8 cellular contexts compared by ENCODE assay signal in the genomic region with DNA sequence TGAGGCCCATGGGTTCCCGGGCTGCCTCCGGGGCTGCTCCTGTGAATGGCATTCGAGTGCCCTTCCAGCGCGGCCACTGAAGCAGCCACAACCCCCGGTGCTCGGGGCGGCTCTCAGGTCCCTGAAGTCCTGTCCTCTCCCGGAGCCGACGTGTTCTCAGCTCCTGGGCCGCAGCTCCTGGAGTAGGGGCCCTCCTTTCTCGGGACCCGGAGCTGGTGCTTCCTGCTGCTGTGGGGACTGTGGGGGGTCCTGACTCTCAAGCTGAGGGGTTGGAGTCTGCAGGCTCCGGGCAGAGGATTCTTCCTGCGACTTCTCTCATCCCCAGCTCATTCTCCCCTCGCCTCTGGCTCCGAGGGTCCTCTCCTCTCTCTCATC. TPM values are rescaled to one million over a fixed set of nuclear protein-coding genes. Genes with fewer than 3 reads are reported as not detected.
DNase-seq lines count a peak whose midpoint lies in the region; ATAC-seq and TF ChIP-seq lines count a peak whose summit lies in the region.
"Not testable (repeated sequence)": the region's sequence is repeated elsewhere in the genome, so short reads cannot be mapped to it uniquely, and the experiment has no call there.

No MANE protein-coding gene starts in this region.

- H2AFZ ChIP-seq in PC-9: peak overlapping the region; percentile 79; the same call in 1 of the 2 replicates

- H3K4me2 ChIP-seq in PC-9: peak overlapping the region; percentile 77

- H3K4me1 ChIP-seq in PC-9 (replicated peaks; ENCODE audit: insufficient read depth) (peaks cover 19% of the 10 kb centered on the region), right atrium auricular region (peaks cover 0 to 51% of the 10 kb centered on the region in 2 donors), muscle layer of duodenum (ENCODE audit: control insufficient read depth in 1 of 2, insufficient read depth in 2 of 2, low read length in 2 of 2) (peaks cover 0 to 38% of the 10 kb centered on the region in 2 donors)
- H3K4me1 ChIP-seq in aorta (ENCODE audit: control insufficient read depth in 1 of 2, insufficient read depth in 2 of 2, low read length in 2 of 2): not testable (repeated sequence)

- ATAC-seq in aorta (ENCODE audit: low FRiP score): not testable (repeated sequence)

- H3F3A ChIP-seq in PC-9 (ENCODE audit: insufficient read depth, low read depth): peaks cover 17% of the 10 kb centered on the region; the same call in 1 of the 2 replicates

- DNase-seq in GM12864 (ENCODE audit: low read depth); PC-9; activated T-helper 1 cell treated with anti-CD3 and anti-CD28 coated beads, Interleukin-12 subunit alpha, Interleukin-12 subunit beta, Interleukin-2, Interleukin-4 antibody, amounts not matched to agents 30 ng/mL and 10 ng/mL and 1 ng/mL, durations not matched to agents 14 hours and 24 hours and 36 hours (ENCODE audit: low spot score); coronary artery (ENCODE audit: low spot score); right atrium auricular region (ENCODE audit: low spot score); skeletal muscle cell (ENCODE audit: low read depth); aorta: not testable (repeated sequence)

- not testable (repeated sequence) for H3K9me3 ChIP-seq in PC-9 (ENCODE audit: insufficient read depth, low read depth); right atrium auricular region; muscle layer of duodenum (ENCODE audit: control insufficient read depth in 1 of 2, low read length in 2 of 2); aorta (ENCODE audit: control insufficient read depth, low read length)

- peak overlapping the region; percentile 45 for H3K27ac Mint-ChIP-seq in activated T-helper 1 cell treated with anti-CD3 and anti-CD28 coated beads, Interleukin-12 subunit alpha, Interleukin-12 subunit beta, Interleukin-2, Interleukin-4 antibody, amounts not matched to agents 30 ng/mL and 10 ng/mL and 1 ng/mL, durations not matched to agents 14 hours and 24 hours and 36 hours

- H3K36me3 ChIP-seq in PC-9 (ENCODE audit: low read depth); right atrium auricular region; muscle layer of duodenum (ENCODE audit: control insufficient read depth in 1 of 2, insufficient read depth in 2 of 2, low read length in 2 of 2); aorta (ENCODE audit: control insufficient read depth in 1 of 2, insufficient read depth in 2 of 2, low read length in 1 of 2): not testable (repeated sequence)

- not testable (repeated sequence) for H3K27me3 Mint-ChIP-seq in activated T-helper 1 cell treated with anti-CD3 and anti-CD28 coated beads, Interleukin-12 subunit alpha, Interleukin-12 subunit beta, Interleukin-2, Interleukin-4 antibody, amounts not matched to agents 30 ng/mL and 10 ng/mL and 1 ng/mL, durations not matched to agents 14 hours and 24 hours and 36 hours (ENCODE audit: insufficient read depth)

- H3K4me3 ChIP-seq in GM12864 (ENCODE audit: low read depth, low read length) (peak overlapping the region; percentile 59), PC-9 (peak overlapping the region; percentile 57), coronary artery (peak overlapping the region; percentile 94), right atrium auricular region (peak overlapping the region; percentile 53 to 75), muscle layer of duodenum (ENCODE audit: low read depth in 1 of 2, low read length in 2 of 2) (peak overlapping the region; percentile 59 to 75), skeletal muscle cell (ENCODE audit: low read depth, low read length) (peak overlapping the region; percentile 77), aorta (ENCODE audit: low read length in 2 of 2) (peak overlapping the region; percentile 0 to 18)

- 4 to 5% methylated on average over 18 of the region's 18 CpGs for WGBS in aorta, 2 donors

- H3K4me1 Mint-ChIP-seq in activated T-helper 1 cell treated with anti-CD3 and anti-CD28 coated beads, Interleukin-12 subunit alpha, Interleukin-12 subunit beta, Interleukin-2, Interleukin-4 antibody, amounts not matched to agents 30 ng/mL and 10 ng/mL and 1 ng/mL, durations not matched to agents 14 hours and 24 hours and 36 hours (ENCODE audit: low read depth): peaks cover 54% of the 10 kb centered on the region

- CTCF ChIA-PET in PC-9 (lab: Charles Lee): not testable (repeated sequence)

- 0 out of 2 replicates have a peak, but pooled peaks cover 15% of the 10 kb centered on the region for H3K27me3 ChIP-seq in PC-9 (ENCODE audit: insufficient read depth, low read depth)
- not testable (repeated sequence) for H3K27me3 ChIP-seq in right atrium auricular region; muscle layer of duodenum (ENCODE audit: low read depth, low read length); aorta (ENCODE audit: control insufficient read depth in 1 of 2, insufficient read depth in 2 of 2, low read length in 1 of 2)

- not testable (repeated sequence) for H3K9me3 Mint-ChIP-seq in activated T-helper 1 cell treated with anti-CD3 and anti-CD28 coated beads, Interleukin-12 subunit alpha, Interleukin-12 subunit beta, Interleukin-2, Interleukin-4 antibody, amounts not matched to agents 30 ng/mL and 10 ng/mL and 1 ng/mL, durations not matched to agents 14 hours and 24 hours and 36 hours

- intact Hi-C loops in PC-9 (cut with micrococcal nuclease; ENCODE audit: unreplicated experiment): not testable (repeated sequence)
- intact Hi-C loops in activated T-helper 1 cell treated with anti-CD3 and anti-CD28 coated beads, Interleukin-12 subunit alpha, Interleukin-12 subunit beta, Interleukin-2, Interleukin-4 antibody, amounts not matched to agents 30 ng/mL and 10 ng/mL and 1 ng/mL, durations not matched to agents 14 hours and 24 hours and 36 hours (cut with micrococcal nuclease): loop anchor here (2.0 to 10.0 kb wide), 3 partner anchors 47 to 191 kb away; partner anchors contain the start of genes HLA-B and NCR3
- intact Hi-C loops in aorta (cut with DNase I): loop anchor here in 1 of 2 donors (10.0 kb wide), 1 partner anchor 1801 kb away; the partner anchor contains the start of genes HSD17B8, RING1, RXRB and SLC39A7

- 0 out of 2 replicates have a peak, but pooled peaks cover 18% of the 10 kb centered on the region for H3K79me2 ChIP-seq in PC-9 (ENCODE audit: low read depth)

- TF ChIP-seq CTCF in GM12864 (IDR thresholded peaks at IDR 0.05; ENCODE audit: low read depth, low read length, missing control alignments); PC-9 (conservative IDR thresholded peaks at IDR 0.05); coronary artery (IDR thresholded peaks at IDR 0.05); right atrium auricular region (IDR thresholded peaks at IDR 0.05): not testable (repeated sequence)

- BruUV-seq in PC-9 (replicated peaks; lab: Mats Ljungman, UMichigan): not testable (repeated sequence)

- not testable (repeated sequence) for H3K9me2 ChIP-seq in PC-9 (ENCODE audit: insufficient read depth)

- H3K36me3 Mint-ChIP-seq in activated T-helper 1 cell treated with anti-CD3 and anti-CD28 coated beads, Interleukin-12 subunit alpha, Interleukin-12 subunit beta, Interleukin-2, Interleukin-4 antibody, amounts not matched to agents 30 ng/mL and 10 ng/mL and 1 ng/mL, durations not matched to agents 14 hours and 24 hours and 36 hours (ENCODE audit: low read depth): not testable (repeated sequence)

- POLR2A ChIA-PET in PC-9 (lab: Charles Lee; ENCODE audit: unreplicated experiment): not testable (repeated sequence)

- H3K4me3 Mint-ChIP-seq in activated T-helper 1 cell treated with anti-CD3 and anti-CD28 coated beads, Interleukin-12 subunit alpha, Interleukin-12 subunit beta, Interleukin-2, Interleukin-4 antibody, amounts not matched to agents 30 ng/mL and 10 ng/mL and 1 ng/mL, durations not matched to agents 14 hours and 24 hours and 36 hours: peak overlapping the region; percentile 84

- not testable (repeated sequence) for H4K20me1 ChIP-seq in PC-9 (ENCODE audit: insufficient read depth)

- not testable (repeated sequence) for H3K27ac ChIP-seq in PC-9
- H3K27ac ChIP-seq in coronary artery (peak overlapping the region; percentile 99), right atrium auricular region (peak overlapping the region; percentile 99), muscle layer of duodenum (ENCODE audit: low read length) (peak overlapping the region; percentile 60), aorta (ENCODE audit: low read depth in 1 of 2, low read length in 2 of 2) (peak overlapping the region in 1 of 2 donors; percentile 11)

RNA-seq across cellular contexts. Expression of gene MICA, which starts 0.6 kb away (rescaled TPM):
- total RNA-seq in PC-9 (2021): 11.8 and 13.5 TPM in 2 replicates
- total RNA-seq in activated T-helper 1 cell treated with anti-CD3 and anti-CD28 coated beads, Interleukin-12 subunit alpha, Interleukin-12 subunit beta, Interleukin-2, Interleukin-4 antibody, amounts not matched to agents 30 ng/mL and 10 ng/mL and 1 ng/mL, durations not matched to agents 14 hours and 24 hours and 36 hours: 11.5 and 12.4 TPM in 2 replicates
- total RNA-seq in right atrium auricular region: 10 to 100 TPM; 11.1 to 15.1 TPM
- 10 to 100 TPM; 19.8 to 29.2 TPM for total RNA-seq in aorta
- 10 to 100 TPM; 25.3 to 89.6 TPM for polyA plus RNA-seq in aorta

RNA-seq across cellular contexts. Expression of gene HLA-B, which starts 47.0 kb away (rescaled TPM):
- total RNA-seq in PC-9 (2021) (137 and 204 TPM in 2 replicates), right atrium auricular region (100 to 1,000 TPM; 297 to 584 TPM), aorta (1,000 to 10,000 TPM in 1 of 2 donors, 100 to 1,000 TPM in 1; 862 to 1,392 TPM)
- 3,770 and 3,814 TPM in 2 replicates for total RNA-seq in activated T-helper 1 cell treated with anti-CD3 and anti-CD28 coated beads, Interleukin-12 subunit alpha, Interleukin-12 subunit beta, Interleukin-2, Interleukin-4 antibody, amounts not matched to agents 30 ng/mL and 10 ng/mL and 1 ng/mL, durations not matched to agents 14 hours and 24 hours and 36 hours
- polyA plus RNA-seq in aorta: 100 to 1,000 TPM; 209 to 214 TPM

Comparison
In these comparisons a context has a peak if more than half of its experiments do, and no peak if none do; other contexts are left out.
1. H3K4me3 ChIP-seq: peak in every context shown above with its lines; median percentile 94 in coronary artery; 77 in skeletal muscle cell; 67 in muscle layer of duodenum; 64 in right atrium auricular region; 59 in GM12864; 57 in PC-9; 9 in aorta.